14 cellular contexts compared by ENCODE assay signal in the genomic region with DNA sequence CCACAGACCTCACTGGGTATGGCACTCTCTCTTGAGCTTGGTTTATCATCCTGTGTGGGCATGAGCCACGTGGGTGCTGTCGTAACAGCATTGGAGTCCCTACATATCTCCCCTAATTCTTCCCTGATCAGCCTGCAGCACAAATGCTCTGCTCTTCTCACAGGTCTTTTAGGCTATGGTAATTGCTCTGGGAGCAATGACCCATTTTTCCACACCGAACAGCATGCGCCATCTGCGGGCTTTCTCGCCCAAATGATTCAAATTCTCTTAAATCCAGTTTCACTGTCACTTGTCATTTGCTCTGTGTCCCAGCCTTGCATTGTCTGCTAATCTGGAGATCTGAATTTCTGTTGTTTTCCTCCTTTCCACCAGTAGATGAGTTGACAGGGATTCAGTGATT. TPM values are rescaled to one million over a fixed set of nuclear protein-coding genes. Genes with fewer than 3 reads are reported as not detected.
DNase-seq lines count a peak whose midpoint lies in the region; ATAC-seq and TF ChIP-seq lines count a peak whose summit lies in the region.
"Had no signal": no experiment of that assay in that cellular context is flagged by ENCODE, and none has a peak within 500 bp of the region (broad histone marks: within the 10 kb centered on the region; RNA-seq: fewer than 3 reads in every experiment).

No MANE protein-coding gene starts in this region.

- H3K27ac ChIP-seq in GM23338 (ENCODE audit: low read depth) = 0 out of 2 replicates have a peak overlapping the region, but pooled peaks have one; percentile 72
- H3K27ac ChIP-seq in mesenchymal stem cell (ENCODE audit: low read length, poor library complexity, severe bottlenecking) = no peak overlapping the region

- no peak overlapping the region for H3K4ac ChIP-seq in mesenchymal stem cell (ENCODE audit: low read depth in 1 of 2, low read length in 2 of 2)

- no peaks in the 10 kb centered on the region for H3K36me3 ChIP-seq in GM23338 (ENCODE audit: insufficient read depth)
- H3K36me3 ChIP-seq in mesenchymal stem cell (ENCODE audit: control insufficient read depth in 1 of 2, insufficient read depth in 2 of 2, low read depth in 1 of 2, low read length in 2 of 2) = no peaks in the 10 kb centered on the region
- H3K36me3 ChIP-seq: BE2C, HAP-1 had no signal

- no peak overlapping the region for H2BK12ac ChIP-seq in mesenchymal stem cell (ENCODE audit: low read length in 2 of 2)

- H2BK120ac ChIP-seq in mesenchymal stem cell (ENCODE audit: low read depth, low read length) = no peak overlapping the region

- CTCF ChIA-PET in Calu3 (lab: Charles Lee) = no interaction called here

- H4K91ac ChIP-seq in mesenchymal stem cell (ENCODE audit: low read length) = peak overlapping the region; percentile 39

- H2AFZ ChIP-seq in GM23338 (peak overlapping the region; percentile 40; the same call in 1 of the 2 replicates), mesenchymal stem cell (ENCODE audit: low read depth, low read length) (no peak overlapping the region)

- H3K4me2 ChIP-seq in GM23338 = no peak overlapping the region
- no peak overlapping the region for H3K4me2 ChIP-seq in mesenchymal stem cell (ENCODE audit: low read length, poor library complexity, severe bottlenecking)

- H3K4me3 Mint-ChIP-seq in GM23338 = no peak overlapping the region; the same call in 2 of the 3 replicates
- no peak overlapping the region for H3K4me3 Mint-ChIP-seq in Calu3 (ENCODE audit: low read depth, unreplicated experiment)
- H3K4me3 Mint-ChIP-seq: CD4-positive, CD25-positive, alpha-beta regulatory T cell; CD8-positive, alpha-beta memory T cell had no signal

- H3K9me3 Mint-ChIP-seq in GM23338 (peaks cover 18% of the 10 kb centered on the region), Calu3 (ENCODE audit: low read depth, unreplicated experiment) (no peaks in the 10 kb centered on the region)
- H3K9me3 Mint-ChIP-seq: CD4-positive, CD25-positive, alpha-beta regulatory T cell; CD8-positive, alpha-beta memory T cell had no signal

- H3K4me3 ChIP-seq in GM23338 = no peak overlapping the region
- H3K4me3 ChIP-seq in mesenchymal stem cell (ENCODE audit: insufficient read depth in 1 of 2, low read depth in 1 of 2, low read length in 2 of 2) = no peak overlapping the region
- H3K4me3 ChIP-seq: HAP-1 had no signal

- intact Hi-C loops in Calu3 (cut with micrococcal nuclease; ENCODE audit: unreplicated experiment) = no loop called here

- H3K4me1 ChIP-seq in GM23338 (ENCODE audit: insufficient read depth) (peaks cover 34% of the 10 kb centered on the region), mesenchymal stem cell (ENCODE audit: control insufficient read depth, insufficient read depth, low read depth, low read length) (peaks cover 11% of the 10 kb centered on the region)
- H3K4me1 ChIP-seq: BE2C, HAP-1 had no signal

- H3K9ac ChIP-seq in mesenchymal stem cell (ENCODE audit: low read length) = no peak overlapping the region

- H3K9me3 ChIP-seq in mesenchymal stem cell (ENCODE audit: control insufficient read depth, low read length) = peaks cover 4% of the 10 kb centered on the region
- H3K9me3 ChIP-seq: BE2C, HAP-1 had no signal

- no peaks in the 10 kb centered on the region for H4K20me1 ChIP-seq in GM23338 (replicated peaks; ENCODE audit: insufficient read depth)

- H3K27me3 Mint-ChIP-seq in GM23338 (ENCODE audit: insufficient read depth, low read depth, poor library complexity) (peaks cover 6% of the 10 kb centered on the region), Calu3 (ENCODE audit: unreplicated experiment) (peaks cover 33% of the 10 kb centered on the region)

- no peak overlapping the region; the same call in 1 of the 2 replicates for H3K27ac Mint-ChIP-seq in GM23338
- H3K27ac Mint-ChIP-seq in Calu3 (ENCODE audit: unreplicated experiment) = no peak overlapping the region

- 90% methylated on average over 6 of the region's 6 CpGs for WGBS in mesenchymal stem cell

- no peak overlapping the region for H2AK5ac ChIP-seq in mesenchymal stem cell (ENCODE audit: low read length, severe bottlenecking)

- H3K14ac ChIP-seq in mesenchymal stem cell (ENCODE audit: low read length in 2 of 2) = no peak overlapping the region

- H3K18ac ChIP-seq in mesenchymal stem cell (ENCODE audit: low read depth in 1 of 2, low read length in 2 of 2) = no peak overlapping the region

- TF ChIP-seq CTCF in GM23338 (conservative IDR thresholded peaks at IDR 0.05; ENCODE audit: low read depth in 2 of 2) = no peak
- no peak for TF ChIP-seq CTCF in Calu3 (IDR thresholded peaks at IDR 0.05; ENCODE audit: unreplicated experiment)

- peaks cover 20% of the 10 kb centered on the region for H3K36me3 Mint-ChIP-seq in GM23338 (ENCODE audit: low read depth)
- no peaks in the 10 kb centered on the region for H3K36me3 Mint-ChIP-seq in Calu3 (ENCODE audit: insufficient read depth, unreplicated experiment)
- H3K36me3 Mint-ChIP-seq: CD4-positive, CD25-positive, alpha-beta regulatory T cell; CD8-positive, alpha-beta memory T cell had no signal

- no peak overlapping the region for H2BK15ac ChIP-seq in mesenchymal stem cell (ENCODE audit: low read depth, poor library complexity, severe bottlenecking)

- no peak overlapping the region for H4K8ac ChIP-seq in mesenchymal stem cell (ENCODE audit: low read length)

- peaks cover 42% of the 10 kb centered on the region for H3K4me1 Mint-ChIP-seq in GM23338
- no peaks in the 10 kb centered on the region for H3K4me1 Mint-ChIP-seq in Calu3 (ENCODE audit: low read depth, unreplicated experiment)

- DNase-seq in Ammon's horn (ENCODE audit: low spot score) (peak; percentile 30), GM23338 (ENCODE audit: low spot score) (no peak), cerebellar cortex (ENCODE audit: low spot score) (peak; percentile 97), mesenchymal stem cell (no peak), Calu3 (no peak), NCI-H128 (lab: John Stamatoyannopoulos, UW; ENCODE audit: unreplicated experiment) (no peak)
- DNase-seq: BE2C; CD4-positive, CD25-positive, alpha-beta regulatory T cell; CD8-positive, alpha-beta memory T cell; COR-L47; GF-D8; GOT3 had no signal

- ATAC-seq in GM23338 (no peak), HG03159 (IDR thresholded peaks at IDR 0.05; ENCODE audit: unreplicated experiment) (no peak)

- no peaks in the 10 kb centered on the region for H3K27me3 ChIP-seq in GM23338 (ENCODE audit: insufficient read depth)
- H3K27me3 ChIP-seq in mesenchymal stem cell (ENCODE audit: control insufficient read depth in 1 of 2, insufficient read depth in 1 of 2, low read length in 2 of 2) = no peaks in the 10 kb centered on the region
- H3K27me3 ChIP-seq: BE2C had no signal

- no TSS peak for BruUV-seq in Calu3 (replicated peaks; lab: Mats Ljungman, UMichigan)

- H3F3A ChIP-seq in GM23338 (replicated peaks; ENCODE audit: low read depth) = 0 out of 2 replicates have a peak, but pooled peaks cover 6% of the 10 kb centered on the region

- no peak overlapping the region for H3K23ac ChIP-seq in mesenchymal stem cell (ENCODE audit: low read length in 2 of 2)

- H3K9me2 ChIP-seq in GM23338 (ENCODE audit: insufficient read depth) = peaks cover 7% of the 10 kb centered on the region; the same call in 1 of the 2 replicates

- H3K79me1 ChIP-seq in mesenchymal stem cell (replicated peaks; ENCODE audit: low read length, poor library complexity, severe bottlenecking) = no peaks in the 10 kb centered on the region

- no peak overlapping the region for H2BK5ac ChIP-seq in mesenchymal stem cell (ENCODE audit: low read depth, low read length, poor library complexity, severe bottlenecking)

- no peaks in the 10 kb centered on the region for H3K79me2 ChIP-seq in GM23338 (replicated peaks; ENCODE audit: insufficient read depth)

TF ChIP-seq in GM23338, 12 proteins besides CTCF, POLR2A, EP300 and RAD21 (continues in another document):
- TF ChIP-seq, protein P1, sequence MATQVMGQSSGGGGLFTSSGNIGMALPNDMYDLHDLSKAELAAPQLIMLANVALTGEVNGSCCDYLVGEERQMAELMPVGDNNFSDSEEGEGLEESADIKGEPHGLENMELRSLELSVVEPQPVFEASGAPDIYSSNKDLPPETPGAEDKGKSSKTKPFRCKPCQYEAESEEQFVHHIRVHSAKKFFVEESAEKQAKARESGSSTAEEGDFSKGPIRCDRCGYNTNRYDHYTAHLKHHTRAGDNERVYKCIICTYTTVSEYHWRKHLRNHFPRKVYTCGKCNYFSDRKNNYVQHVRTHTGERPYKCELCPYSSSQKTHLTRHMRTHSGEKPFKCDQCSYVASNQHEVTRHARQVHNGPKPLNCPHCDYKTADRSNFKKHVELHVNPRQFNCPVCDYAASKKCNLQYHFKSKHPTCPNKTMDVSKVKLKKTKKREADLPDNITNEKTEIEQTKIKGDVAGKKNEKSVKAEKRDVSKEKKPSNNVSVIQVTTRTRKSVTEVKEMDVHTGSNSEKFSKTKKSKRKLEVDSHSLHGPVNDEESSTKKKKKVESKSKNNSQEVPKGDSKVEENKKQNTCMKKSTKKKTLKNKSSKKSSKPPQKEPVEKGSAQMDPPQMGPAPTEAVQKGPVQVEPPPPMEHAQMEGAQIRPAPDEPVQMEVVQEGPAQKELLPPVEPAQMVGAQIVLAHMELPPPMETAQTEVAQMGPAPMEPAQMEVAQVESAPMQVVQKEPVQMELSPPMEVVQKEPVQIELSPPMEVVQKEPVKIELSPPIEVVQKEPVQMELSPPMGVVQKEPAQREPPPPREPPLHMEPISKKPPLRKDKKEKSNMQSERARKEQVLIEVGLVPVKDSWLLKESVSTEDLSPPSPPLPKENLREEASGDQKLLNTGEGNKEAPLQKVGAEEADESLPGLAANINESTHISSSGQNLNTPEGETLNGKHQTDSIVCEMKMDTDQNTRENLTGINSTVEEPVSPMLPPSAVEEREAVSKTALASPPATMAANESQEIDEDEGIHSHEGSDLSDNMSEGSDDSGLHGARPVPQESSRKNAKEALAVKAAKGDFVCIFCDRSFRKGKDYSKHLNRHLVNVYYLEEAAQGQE (IDR thresholded peaks at IDR 0.05; ENCODE audit: unreplicated experiment) = no peak

RNA-seq across cellular contexts. Expression of a gene that starts 48.9 kb away (rescaled TPM):
- total RNA-seq in GM23338 (2014; rRNA removed; shearing (Covaris generic)) = 17.7 and 19.4 TPM in 2 replicates
- polyA plus RNA-seq in GM23338 (2016; fragmentation: Nextera tagmentation; extraction: Ambion mirVana) = 16.9 and 18.9 TPM in 2 replicates
- polyA plus RNA-seq in mesenchymal stem cell (2013, experiment 1 of 2) = 12.0 TPM
- polyA plus RNA-seq in mesenchymal stem cell (2013, experiment 2 of 2) = 11.8 TPM
- total RNA-seq in Calu3 (2022) = 11.6 and 13.7 TPM in 2 replicates

Comparison
In these comparisons a context has a peak if more than half of its experiments do, and no peak if none do; other contexts are left out.
1. DNase-seq: peak in Ammon's horn (single experiment) and cerebellar cortex (single experiment); none in GM23338 (single experiment), mesenchymal stem cell (single experiment), Calu3 (single experiment) and NCI-H128 (single experiment).